18 cellular contexts compared by ENCODE assay signal in the genomic region with DNA sequence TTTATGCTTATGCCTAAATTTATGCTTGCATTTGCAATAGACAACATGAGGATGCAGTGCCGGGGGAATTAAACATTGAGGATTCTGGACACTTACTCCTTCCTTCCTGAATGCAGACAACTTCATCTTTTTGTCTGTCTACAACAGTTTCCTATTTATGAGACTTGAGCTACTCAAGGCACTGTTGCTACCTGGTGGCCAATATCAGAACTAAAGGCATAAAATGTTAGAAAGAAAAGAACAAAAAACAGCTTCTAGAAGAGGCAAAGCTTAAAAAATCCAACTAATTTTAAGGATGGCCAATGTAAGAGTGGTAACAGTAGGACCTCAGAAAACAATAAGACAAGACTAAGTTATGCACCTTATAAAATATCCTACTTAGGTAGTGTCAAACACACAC.
DNase-seq lines count a peak whose midpoint lies in the region; ATAC-seq and TF ChIP-seq lines count a peak whose summit lies in the region.
"Had no signal": no experiment of that assay in that cellular context is flagged by ENCODE, and none has a peak within 500 bp of the region (broad histone marks: within the 10 kb centered on the region; RNA-seq: fewer than 3 reads in every experiment).

No MANE protein-coding gene starts in this region.

- peaks cover 11% of the 10 kb centered on the region for H3K4me1 Mint-ChIP-seq in HFFc6 (ENCODE audit: low read depth)
- H3K4me1 Mint-ChIP-seq: activated CD4-positive, alpha-beta T cell treated with anti-CD3 and anti-CD28 coated beads, Interleukin-2, amount 10 ng/mL, durations not matched to agents 7 days and 5 days had no signal

- H3K4me3 Mint-ChIP-seq in HFFc6, result no peak overlapping the region
- H3K4me3 Mint-ChIP-seq: activated CD4-positive, alpha-beta T cell treated with anti-CD3 and anti-CD28 coated beads, Interleukin-2, amount 10 ng/mL, durations not matched to agents 7 days and 5 days; brain had no signal

- H3K4me3 ChIP-seq in AG04450 (ENCODE audit: low read depth, low read length) (no peak overlapping the region), brain microvascular endothelial cell (ENCODE audit: low read depth, low read length) (no peak overlapping the region)
- H3K4me3 ChIP-seq: ovary, SJSA1 had no signal

- POLR2A ChIA-PET in AG04450 (lab: Yijun Ruan, JAX), result no interaction called here

- DNase-seq in AG04450 (ENCODE audit: low read depth, low spot score) (no peak), HFFc6 (no peak), brain microvascular endothelial cell (no peak), foreskin keratinocyte (no peak), amniotic stem cell (lab: John Stamatoyannopoulos, UW) (no peak), head of caudate nucleus (no peak)
- DNase-seq: activated CD4-positive, alpha-beta T cell treated with anti-CD3 and anti-CD28 coated beads, Interleukin-2, amount 10 ng/mL, durations not matched to agents 7 days and 5 days; Caco-2; left colon; NCI-H2081 treated with DMSO at 0.1 percent for 48 hours; NCI-H510A treated with DMSO at 0.1 percent for 48 hours; ovary; stimulated activated CD4-positive, alpha-beta T cell treated with anti-CD3 and anti-CD28 coated beads, Interleukin-4, amount 100 ng/mL, for 1 hour; substantia nigra had no signal

- in situ Hi-C loops in brain microvascular endothelial cell (cut with HindIII; ENCODE audit: low pct_ligation_motif_present, low sequenced_read_pairs), result no loop called here

- no peaks in the 10 kb centered on the region for H3K36me3 ChIP-seq in brain microvascular endothelial cell (replicated peaks)
- H3K36me3 ChIP-seq: ovary, SJSA1 had no signal

- no peaks in the 10 kb centered on the region for H3K4me1 ChIP-seq in foreskin keratinocyte
- H3K4me1 ChIP-seq: Caco-2, SJSA1 had no signal

- TF ChIP-seq CTCF in AG04450 (IDR thresholded peaks at IDR 0.05; ENCODE audit: low read depth, low read length) (peak; percentile 55), HFFc6 (IDR thresholded peaks at IDR 0.05) (peak; percentile 63), brain microvascular endothelial cell (IDR thresholded peaks at IDR 0.05; ENCODE audit: low read depth, low read length, missing control alignments) (peak; percentile 34), foreskin keratinocyte (conservative IDR thresholded peaks at IDR 0.05) (peak; percentile 41)

- intact Hi-C loops in head of caudate nucleus (cut with DNase I), result no loop called here

- 0 out of 2 replicates have a peak, but pooled peaks cover under 1% of the 10 kb centered on the region for H3K36me3 Mint-ChIP-seq in HFFc6 (ENCODE audit: low read depth)

- no peak overlapping the region for H3K27ac Mint-ChIP-seq in HFFc6
- H3K27ac Mint-ChIP-seq: activated CD4-positive, alpha-beta T cell treated with anti-CD3 and anti-CD28 coated beads, Interleukin-2, amount 10 ng/mL, durations not matched to agents 7 days and 5 days; brain had no signal

- H3K9me3 ChIP-seq in AG04450 (ENCODE audit: control insufficient read depth, insufficient read depth, low read length), result no peaks in the 10 kb centered on the region; the same call in 1 of the 2 replicates
- H3K9me3 ChIP-seq: Caco-2, ovary, SJSA1 had no signal

- no peaks in the 10 kb centered on the region for H3K9me3 Mint-ChIP-seq in HFFc6
- H3K9me3 Mint-ChIP-seq: activated CD4-positive, alpha-beta T cell treated with anti-CD3 and anti-CD28 coated beads, Interleukin-2, amount 10 ng/mL, durations not matched to agents 7 days and 5 days had no signal

- H3K27me3 Mint-ChIP-seq in HFFc6 (ENCODE audit: insufficient read depth), result no peaks in the 10 kb centered on the region
- H3K27me3 Mint-ChIP-seq: activated CD4-positive, alpha-beta T cell treated with anti-CD3 and anti-CD28 coated beads, Interleukin-2, amount 10 ng/mL, durations not matched to agents 7 days and 5 days had no signal

- CTCF ChIA-PET in AG04450 (lab: Charles Lee), result interaction anchor here (0.5 to 1.2 kb wide), 4 partner anchors 34 to 416 kb away, joined by 3 to 4 read pairs (median 3); no protein-coding TSS in a partner anchor

- H3K27ac ChIP-seq in AG04450 (ENCODE audit: low read depth, low read length), result no peak overlapping the region
- H3K27ac ChIP-seq in brain microvascular endothelial cell, result no peak overlapping the region
- no peak overlapping the region for H3K27ac ChIP-seq in foreskin keratinocyte
- H3K27ac ChIP-seq: ovary, SJSA1 had no signal

- ATAC-seq in foreskin keratinocyte (no peak), GM21360 (IDR thresholded peaks at IDR 0.05; ENCODE audit: unreplicated experiment) (no peak), GM18519 (IDR thresholded peaks at IDR 0.05; ENCODE audit: low FRiP score, unreplicated experiment) (no peak)
- ATAC-seq: left colon had no signal

- H3K27me3 ChIP-seq in AG04450 (ENCODE audit: control insufficient read depth, insufficient read depth, low read length) (no peaks in the 10 kb centered on the region), brain microvascular endothelial cell (replicated peaks) (no peaks in the 10 kb centered on the region), foreskin keratinocyte (no peaks in the 10 kb centered on the region)
- H3K27me3 ChIP-seq: ovary, SJSA1 had no signal
